7 cellular contexts compared by ENCODE assay signal in genomic region chr19:15650123-15650522, GRCh38. TPM values are rescaled to one million over a fixed set of nuclear protein-coding genes. Genes with fewer than 3 reads are reported as not detected.
"Had no signal": no experiment of that assay in that cellular context is flagged by ENCODE, and none has a peak within 500 bp of the region (broad histone marks: within the 10 kb centered on the region; RNA-seq: fewer than 3 reads in every experiment).

No MANE protein-coding gene starts in this region.

RNA-seq across cellular contexts. Expression of gene CYP4F3, which starts 9.4 kb away (rescaled TPM):
- total RNA-seq: GM23248, GM23338, H1, H7, H9, HFFc6 had no signal
- polyA plus RNA-seq: GM23248, GM23338, H1 had no signal

RNA-seq across cellular contexts. Expression of gene CYP4F12, which starts 22.8 kb away (rescaled TPM):
- total RNA-seq: GM23248, GM23338, H1, H7, H9, HFFc6 had no signal
- polyA plus RNA-seq: GM23248, GM23338, H1 had no signal

RNA-seq across cellular contexts. Expression of gene CYP4F8, which starts 35.1 kb away (rescaled TPM):
- total RNA-seq: GM23248, GM23338, H1, H4, H7, H9, HFFc6 had no signal
- polyA plus RNA-seq: GM23248, GM23338, H1 had no signal
